Comparison of ENCODE assay signal across 1 cellular context in genomic region chr22:32720924-32721323, GRCh38.
TF ChIP-seq lines count a peak whose summit lies in the region.

No MANE protein-coding gene starts in this region.

TF ChIP-seq in HepG2, 621 proteins besides CTCF, POLR2A, EP300 and RAD21 (continued from another document):
- TF ChIP-seq ZNF18 (CRISPR knock-in tag; IDR thresholded peaks at IDR 0.05; ENCODE audit: insufficient replicate concordance): no peak
- peak; percentile 30; the same call in 1 of the 2 replicates for TF ChIP-seq MTA1 (CRISPR knock-in tag; IDR thresholded peaks at IDR 0.05; ENCODE audit: borderline replicate concordance)
- no peak for TF ChIP-seq DMAP1 (CRISPR knock-in tag; IDR thresholded peaks at IDR 0.05)
- no peak for TF ChIP-seq BCL3 (CRISPR knock-in tag; IDR thresholded peaks at IDR 0.05)
- TF ChIP-seq SALL1 (CRISPR knock-in tag; IDR thresholded peaks at IDR 0.05): peak; percentile 36; the same call in 1 of the 2 replicates
- TF ChIP-seq ZFYVE20 (CRISPR knock-in tag; IDR thresholded peaks at IDR 0.05; ENCODE audit: borderline replicate concordance, low read depth): no peak
- no peak for TF ChIP-seq YY1 (IDR thresholded peaks at IDR 0.05; ENCODE audit: insufficient read depth, insufficient replicate concordance, low read depth, low read length)
- TF ChIP-seq THYN1 (CRISPR knock-in tag; IDR thresholded peaks at IDR 0.05; ENCODE audit: borderline replicate concordance, low read depth): no peak
